ENCODE assay signal across 12 cellular contexts in the genomic region with DNA sequence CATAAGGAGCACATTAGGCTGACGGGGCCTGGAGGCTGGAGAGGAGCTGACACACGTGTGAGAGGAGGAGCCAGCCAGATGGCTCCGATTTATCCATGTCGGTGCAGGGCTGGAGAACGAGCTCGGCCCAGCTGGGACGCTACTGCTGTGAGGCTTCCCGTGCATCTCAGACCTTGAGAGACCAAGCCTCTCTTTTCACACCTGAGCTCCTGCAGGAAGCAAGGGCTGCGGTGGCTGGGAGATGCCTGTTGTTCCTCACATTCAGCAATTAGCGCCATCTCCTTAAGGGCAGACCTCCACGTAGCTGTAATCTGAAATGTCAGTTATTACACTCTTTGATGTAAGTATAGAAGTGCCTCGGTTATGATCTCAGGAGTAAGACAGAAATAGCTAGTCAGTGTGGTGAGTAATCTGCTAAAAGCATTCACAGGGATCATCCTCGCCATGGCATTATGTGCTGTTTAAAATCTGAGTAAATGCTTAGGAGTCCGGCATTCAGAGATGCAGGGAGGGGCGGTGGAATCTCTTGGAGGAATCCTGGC.
A peak's percentile ranks its signal among the peaks of the same experiment; 100 is the strongest.
DNase-seq lines count a peak whose midpoint lies in the region; ATAC-seq and TF ChIP-seq lines count a peak whose summit lies in the region.
"Had no signal": no experiment of that assay in that cellular context is flagged by ENCODE, and none has a peak within 500 bp of the region (broad histone marks: within the 10 kb centered on the region; RNA-seq: fewer than 3 reads in every experiment).

No MANE protein-coding gene starts in this region.

- peak overlapping the region; percentile 50 for H3K9ac ChIP-seq in neural cell (ENCODE audit: low read length)

- no peak overlapping the region for H3K27ac Mint-ChIP-seq in CD4-positive, alpha-beta memory T cell
- no peak overlapping the region for H3K27ac Mint-ChIP-seq in activated T-cell treated with anti-CD3 and anti-CD28 coated beads, Interleukin-2, amount 50 U/mL, for 72 hours
- H3K27ac Mint-ChIP-seq: T-helper 2 cell treated with Interferon-gamma antibody and Interleukin-4, amounts not matched to agents 5 μg/mL and 100 μg/mL, for 36 hours had no signal

- H3K36me3 ChIP-seq in esophagus muscularis mucosa (no peaks in the 10 kb centered on the region), neural cell (ENCODE audit: insufficient read depth, low read length) (no peaks in the 10 kb centered on the region)
- no peaks in the 10 kb centered on the region for H3K36me3 ChIP-seq in CD4-positive, alpha-beta memory T cell (ENCODE audit: insufficient read depth, low read length)
- H3K36me3 ChIP-seq: thoracic aorta had no signal

- POLR2A ChIA-PET in CD4-positive, alpha-beta memory T cell (lab: Charles Lee; ENCODE audit: partially characterized antibody): no interaction called here

- peaks cover 0 to 6% (median 3%) of the 10 kb centered on the region in 4 donors for H3K4me1 Mint-ChIP-seq in CD4-positive, alpha-beta memory T cell
- no peaks in the 10 kb centered on the region for H3K4me1 Mint-ChIP-seq in activated T-cell treated with anti-CD3 and anti-CD28 coated beads, Interleukin-2, amount 50 U/mL, for 72 hours (ENCODE audit: low read depth)

- H2AFZ ChIP-seq in neural cell (ENCODE audit: low read depth, low read length): peak overlapping the region; percentile 36

- no peak for TF ChIP-seq POLR2A in esophagus muscularis mucosa (IDR thresholded peaks at IDR 0.05; ENCODE audit: low read depth)

- H3K79me2 ChIP-seq in neural cell (replicated peaks; ENCODE audit: insufficient read depth, low read length): no peaks in the 10 kb centered on the region

- H3K27me3 ChIP-seq in esophagus muscularis mucosa (no peaks in the 10 kb centered on the region), neural cell (ENCODE audit: insufficient read depth, low read depth, low read length) (no peaks in the 10 kb centered on the region)
- no peaks in the 10 kb centered on the region for H3K27me3 ChIP-seq in CD4-positive, alpha-beta memory T cell (ENCODE audit: insufficient read depth, low read length)

- no peak for TF ChIP-seq CTCF in esophagus muscularis mucosa (IDR thresholded peaks at IDR 0.05)
- no peak for TF ChIP-seq CTCF in neural cell (IDR thresholded peaks at IDR 0.05; ENCODE audit: poor library complexity, severe bottlenecking)
- TF ChIP-seq CTCF in omental fat pad (IDR thresholded peaks at IDR 0.05): no peak

- H3K36me3 Mint-ChIP-seq in CD4-positive, alpha-beta memory T cell: peaks cover 0 to 7% of the 10 kb centered on the region in 2 donors
- H3K36me3 Mint-ChIP-seq in activated T-cell treated with anti-CD3 and anti-CD28 coated beads, Interleukin-2, amount 50 U/mL, for 72 hours (ENCODE audit: insufficient read depth in 2 of 2): no peaks in the 10 kb centered on the region

- H3K4me3 Mint-ChIP-seq in CD4-positive, alpha-beta memory T cell: no peak overlapping the region
- H3K4me3 Mint-ChIP-seq in activated T-cell treated with anti-CD3 and anti-CD28 coated beads, Interleukin-2, amount 50 U/mL, for 72 hours: no peak overlapping the region
- H3K4me3 Mint-ChIP-seq: T-helper 2 cell treated with Interferon-gamma antibody and Interleukin-4, amounts not matched to agents 5 μg/mL and 100 μg/mL, for 36 hours had no signal

- no peaks in the 10 kb centered on the region for H3F3A ChIP-seq in neural cell (ENCODE audit: insufficient read depth, low read length, poor library complexity, severe bottlenecking)

- peaks cover 11 to 47% (median 20%) of the 10 kb centered on the region in 4 donors for H3K4me1 ChIP-seq in esophagus muscularis mucosa
- H3K4me1 ChIP-seq in CD4-positive, alpha-beta memory T cell (ENCODE audit: insufficient read depth, low read length): no peaks in the 10 kb centered on the region

- ATAC-seq in GM21619 (IDR thresholded peaks at IDR 0.05; ENCODE audit: unreplicated experiment) (no peak), omental fat pad (ENCODE audit: low FRiP score) (no peak)
- ATAC-seq in activated T-cell treated with anti-CD3 and anti-CD28 coated beads, Interleukin-2, amount 50 U/mL, for 72 hours (replicated peaks in 1 of 2): no peak

- H3K9me3 ChIP-seq in esophagus muscularis mucosa: no peaks in the 10 kb centered on the region
- H3K9me3 ChIP-seq in neural cell (ENCODE audit: low read length): no peaks in the 10 kb centered on the region
- H3K9me3 ChIP-seq in CD4-positive, alpha-beta memory T cell (ENCODE audit: control insufficient read depth in 1 of 2, low read length in 2 of 2): no peaks in the 10 kb centered on the region
- H3K9me3 ChIP-seq: thoracic aorta had no signal

- H3K27me3 Mint-ChIP-seq in CD4-positive, alpha-beta memory T cell: no peaks in the 10 kb centered on the region
- H3K27me3 Mint-ChIP-seq in activated T-cell treated with anti-CD3 and anti-CD28 coated beads, Interleukin-2, amount 50 U/mL, for 72 hours (ENCODE audit: low read depth): no peaks in the 10 kb centered on the region

- intact Hi-C loops in esophagus muscularis mucosa (cut with DNase I): no loop called here
- intact Hi-C loops in CD4-positive, alpha-beta memory T cell (cut with micrococcal nuclease): no loop called here

- H3K4me3 ChIP-seq in esophagus muscularis mucosa (peak overlapping the region in 1 of 4 donors; percentile 6), neural cell (ENCODE audit: low read length) (peak overlapping the region; percentile 41)
- no peak overlapping the region for H3K4me3 ChIP-seq in CD4-positive, alpha-beta memory T cell (ENCODE audit: low read length in 2 of 2)
- H3K4me3 ChIP-seq: thoracic aorta had no signal

- peak overlapping the region; percentile 41 for H3K4me2 ChIP-seq in neural cell (ENCODE audit: low read length)

- DNase-seq in D341Med (ENCODE audit: low spot score) (peak; percentile 52), NCI-H2171 treated with DMSO at 0.1 percent for 48 hours (lab: John Stamatoyannopoulos, UW) (peak; percentile 92), esophagus muscularis mucosa (ENCODE audit: extremely low spot score) (no peak), omental fat pad (ENCODE audit: low spot score) (no peak)
- no peak for DNase-seq in CD4-positive, alpha-beta memory T cell
- DNase-seq in activated T-cell treated with anti-CD3 and anti-CD28 coated beads, Interleukin-2, amount 50 U/mL, for 72 hours: no peak
- DNase-seq: effector CD8-positive, alpha-beta T cell; NCI-H748 treated with DMSO at 0.1 percent for 48 hours had no signal

- CTCF ChIA-PET in CD4-positive, alpha-beta memory T cell (lab: Charles Lee; ENCODE audit: partially characterized antibody): interaction anchor here (1.6 kb wide), 1 partner anchor 19 kb away, joined by 6 read pairs; no protein-coding TSS in a partner anchor

- WGBS in esophagus muscularis mucosa: 27% methylated on average over 15 of the region's 15 CpGs

- peak overlapping the region; percentile 42 to 72 (median 60) for H3K27ac ChIP-seq in esophagus muscularis mucosa (replicated peaks in 1 of 4)
- H3K27ac ChIP-seq in neural cell (ENCODE audit: low read length): peak overlapping the region; percentile 82
- no peak overlapping the region for H3K27ac ChIP-seq in CD4-positive, alpha-beta memory T cell (ENCODE audit: low read depth, low read length)
- H3K27ac ChIP-seq: thoracic aorta had no signal

- H3K9me2 ChIP-seq in neural cell (ENCODE audit: insufficient read depth, low read length): no peaks in the 10 kb centered on the region

- no peaks in the 10 kb centered on the region for H3K9me3 Mint-ChIP-seq in CD4-positive, alpha-beta memory T cell
- no peaks in the 10 kb centered on the region for H3K9me3 Mint-ChIP-seq in activated T-cell treated with anti-CD3 and anti-CD28 coated beads, Interleukin-2, amount 50 U/mL, for 72 hours
- H3K9me3 Mint-ChIP-seq: T-helper 2 cell treated with Interferon-gamma antibody and Interleukin-4, amounts not matched to agents 5 μg/mL and 100 μg/mL, for 36 hours had no signal

- H4K20me1 ChIP-seq in neural cell (ENCODE audit: insufficient read depth): no peaks in the 10 kb centered on the region

- TF ChIP-seq EP300 in esophagus muscularis mucosa (IDR thresholded peaks at IDR 0.05): no peak
- TF ChIP-seq EP300 in neural cell (conservative IDR thresholded peaks at IDR 0.05; ENCODE audit: poor library complexity, severe bottlenecking): peak; percentile 78

- TF ChIP-seq RAD21 in neural cell (conservative IDR thresholded peaks at IDR 0.05): peak; percentile 26

TF ChIP-seq in neural cell, 6 proteins besides CTCF, POLR2A, EP300 and RAD21:
- TF ChIP-seq POLR2AphosphoS5 (IDR thresholded peaks at IDR 0.05) (peak; percentile 91), MXI1 (conservative IDR thresholded peaks at IDR 0.05; ENCODE audit: poor library complexity, severe bottlenecking) (no peak), TAF1 (IDR thresholded peaks at IDR 0.05; ENCODE audit: low read depth) (no peak), SMC3 (conservative IDR thresholded peaks at IDR 0.05; ENCODE audit: poor library complexity) (no peak)
- TF ChIP-seq, protein P1, sequence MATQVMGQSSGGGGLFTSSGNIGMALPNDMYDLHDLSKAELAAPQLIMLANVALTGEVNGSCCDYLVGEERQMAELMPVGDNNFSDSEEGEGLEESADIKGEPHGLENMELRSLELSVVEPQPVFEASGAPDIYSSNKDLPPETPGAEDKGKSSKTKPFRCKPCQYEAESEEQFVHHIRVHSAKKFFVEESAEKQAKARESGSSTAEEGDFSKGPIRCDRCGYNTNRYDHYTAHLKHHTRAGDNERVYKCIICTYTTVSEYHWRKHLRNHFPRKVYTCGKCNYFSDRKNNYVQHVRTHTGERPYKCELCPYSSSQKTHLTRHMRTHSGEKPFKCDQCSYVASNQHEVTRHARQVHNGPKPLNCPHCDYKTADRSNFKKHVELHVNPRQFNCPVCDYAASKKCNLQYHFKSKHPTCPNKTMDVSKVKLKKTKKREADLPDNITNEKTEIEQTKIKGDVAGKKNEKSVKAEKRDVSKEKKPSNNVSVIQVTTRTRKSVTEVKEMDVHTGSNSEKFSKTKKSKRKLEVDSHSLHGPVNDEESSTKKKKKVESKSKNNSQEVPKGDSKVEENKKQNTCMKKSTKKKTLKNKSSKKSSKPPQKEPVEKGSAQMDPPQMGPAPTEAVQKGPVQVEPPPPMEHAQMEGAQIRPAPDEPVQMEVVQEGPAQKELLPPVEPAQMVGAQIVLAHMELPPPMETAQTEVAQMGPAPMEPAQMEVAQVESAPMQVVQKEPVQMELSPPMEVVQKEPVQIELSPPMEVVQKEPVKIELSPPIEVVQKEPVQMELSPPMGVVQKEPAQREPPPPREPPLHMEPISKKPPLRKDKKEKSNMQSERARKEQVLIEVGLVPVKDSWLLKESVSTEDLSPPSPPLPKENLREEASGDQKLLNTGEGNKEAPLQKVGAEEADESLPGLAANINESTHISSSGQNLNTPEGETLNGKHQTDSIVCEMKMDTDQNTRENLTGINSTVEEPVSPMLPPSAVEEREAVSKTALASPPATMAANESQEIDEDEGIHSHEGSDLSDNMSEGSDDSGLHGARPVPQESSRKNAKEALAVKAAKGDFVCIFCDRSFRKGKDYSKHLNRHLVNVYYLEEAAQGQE (IDR thresholded peaks at IDR 0.05; ENCODE audit: borderline replicate concordance): peak; percentile 91

Comparison
In these comparisons a context has a peak if more than half of its experiments do, and no peak if none do; other contexts are left out.
1. DNase-seq: peak in D341Med (single experiment) and NCI-H2171 treated with DMSO at 0.1 percent for 48 hours (single experiment); none in esophagus muscularis mucosa (single experiment), CD4-positive, alpha-beta memory T cell (0 of 5), activated T-cell treated with anti-CD3 and anti-CD28 coated beads, Interleukin-2, amount 50 U/mL, for 72 hours (0 of 2) and omental fat pad (single experiment).